8 cellular contexts compared by ENCODE assay signal in genomic region chr14:102949801-102950451, GRCh38. TPM values are rescaled to one million over a fixed set of nuclear protein-coding genes. Genes with fewer than 3 reads are reported as not detected.
DNase-seq lines count a peak whose midpoint lies in the region; ATAC-seq lines count a peak whose summit lies in the region.

No MANE protein-coding gene starts in this region.

- intact Hi-C loops in naive thymus-derived CD4-positive, alpha-beta T cell (cut with micrococcal nuclease) = loop anchor here in 1 of 2 donors (1.0 to 10.0 kb wide), 3 partner anchors 22 to 385 kb away; partner anchors contain the start of gene EIF5

- CTCF ChIA-PET in naive thymus-derived CD4-positive, alpha-beta T cell (lab: Charles Lee) = interaction anchor here (0.6 to 1.0 kb wide), 2 partner anchors 22 to 81 kb away, joined by 3 to 4 read pairs; no protein-coding TSS in a partner anchor

- H3K27me3 ChIP-seq in MG63 = no peaks in the 10 kb centered on the region
- no peaks in the 10 kb centered on the region for H3K27me3 ChIP-seq in naive thymus-derived CD4-positive, alpha-beta T cell (ENCODE audit: control insufficient read depth in 2 of 2, insufficient read depth in 2 of 2, low read length in 2 of 2)

- H3K4me1 Mint-ChIP-seq in naive thymus-derived CD4-positive, alpha-beta T cell = peaks cover 14 to 31% (median 28%) of the 10 kb centered on the region in 7 donors

- H3K9me3 Mint-ChIP-seq in naive thymus-derived CD4-positive, alpha-beta T cell = peaks cover 0 to 2% (median 0%) of the 10 kb centered on the region in 11 donors

- ATAC-seq in naive thymus-derived CD4-positive, alpha-beta T cell = no peak
- ATAC-seq in GM21447 (IDR thresholded peaks at IDR 0.05; ENCODE audit: unreplicated experiment) (no peak), GM19397 (IDR thresholded peaks at IDR 0.05; ENCODE audit: unreplicated experiment) (no peak)

- peak overlapping the region; percentile 85 for H3K27ac ChIP-seq in caudate nucleus (ENCODE audit: low read depth, low read length)
- peak overlapping the region; percentile 46 for H3K27ac ChIP-seq in naive thymus-derived CD4-positive, alpha-beta T cell (ENCODE audit: low read depth, low read length)

- H3K4me3 ChIP-seq in MG63 = no peak overlapping the region
- H3K4me3 ChIP-seq in naive thymus-derived CD4-positive, alpha-beta T cell (ENCODE audit: low read length) = no peak overlapping the region

- H3K4me1 ChIP-seq in naive thymus-derived CD4-positive, alpha-beta T cell (ENCODE audit: control insufficient read depth in 2 of 2, insufficient read depth in 2 of 2, low read length in 2 of 2) = peaks cover 0 to 17% of the 10 kb centered on the region in 2 donors

- H3K36me3 Mint-ChIP-seq in naive thymus-derived CD4-positive, alpha-beta T cell = peaks cover 0 to 16% (median 0%) of the 10 kb centered on the region in 5 donors

- DNase-seq in Ammon's horn (ENCODE audit: low spot score) (peak; percentile 91), MG63 (peak; percentile 79), caudate nucleus (lab: John Stamatoyannopoulos, UW) (peak in 57 of 61 donors; percentile 10 to 87 (median 67)), UCSD-AML1 (lab: John Stamatoyannopoulos, UW; ENCODE audit: unreplicated experiment) (no peak), HuH-7.5 (ENCODE audit: low spot score) (no peak)
- DNase-seq in naive thymus-derived CD4-positive, alpha-beta T cell = no peak

- no peaks in the 10 kb centered on the region for H3K27me3 Mint-ChIP-seq in naive thymus-derived CD4-positive, alpha-beta T cell

- H3K9me3 ChIP-seq in MG63 = no peaks in the 10 kb centered on the region
- no peaks in the 10 kb centered on the region for H3K9me3 ChIP-seq in naive thymus-derived CD4-positive, alpha-beta T cell (ENCODE audit: control insufficient read depth in 2 of 3, low read length in 3 of 3)

- H3K27ac Mint-ChIP-seq in naive thymus-derived CD4-positive, alpha-beta T cell = peak overlapping the region; percentile 59 to 98 (median 91)

- peak overlapping the region in 8 of 10 donors; percentile 30 to 77 (median 62) for H3K4me3 Mint-ChIP-seq in naive thymus-derived CD4-positive, alpha-beta T cell

- peaks cover 15% of the 10 kb centered on the region for H3K36me3 ChIP-seq in MG63
- H3K36me3 ChIP-seq in naive thymus-derived CD4-positive, alpha-beta T cell (ENCODE audit: control insufficient read depth in 2 of 3, insufficient read depth in 3 of 3, low read length in 3 of 3) = no peaks in the 10 kb centered on the region

- POLR2A ChIA-PET in naive thymus-derived CD4-positive, alpha-beta T cell (lab: Charles Lee) = interaction anchor here (0.8 to 1.4 kb wide), 3 partner anchors 9 to 22 kb away, joined by 3 to 6 read pairs (median 5); no protein-coding TSS in a partner anchor

RNA-seq across cellular contexts. Expression of gene AMN, which starts 27.5 kb away (rescaled TPM):
- 0.43 TPM in 1 of 2 replicates, not detected in the other for total RNA-seq in MG63 (2014; rRNA removed; shearing (Covaris generic); ENCODE audit: low replicate concordance)
- 10 to 100 TPM in 2 of 5 experiments, 1 to 10 TPM in 2, under 1 TPM in 1; 0.53 to 11.0 (median 4.0) TPM for total RNA-seq in naive thymus-derived CD4-positive, alpha-beta T cell
- 1 to 10 TPM; 3.0 to 3.8 TPM for polyA plus RNA-seq in naive thymus-derived CD4-positive, alpha-beta T cell

Comparison
In these comparisons a context has a peak if more than half of its experiments do, and no peak if none do; other contexts are left out.
1. DNase-seq: peak in Ammon's horn (single experiment), MG63 (single experiment) and caudate nucleus (57 of 61); none in naive thymus-derived CD4-positive, alpha-beta T cell (0 of 9), UCSD-AML1 (single experiment) and HuH-7.5 (single experiment).